In the genomic region with DNA sequence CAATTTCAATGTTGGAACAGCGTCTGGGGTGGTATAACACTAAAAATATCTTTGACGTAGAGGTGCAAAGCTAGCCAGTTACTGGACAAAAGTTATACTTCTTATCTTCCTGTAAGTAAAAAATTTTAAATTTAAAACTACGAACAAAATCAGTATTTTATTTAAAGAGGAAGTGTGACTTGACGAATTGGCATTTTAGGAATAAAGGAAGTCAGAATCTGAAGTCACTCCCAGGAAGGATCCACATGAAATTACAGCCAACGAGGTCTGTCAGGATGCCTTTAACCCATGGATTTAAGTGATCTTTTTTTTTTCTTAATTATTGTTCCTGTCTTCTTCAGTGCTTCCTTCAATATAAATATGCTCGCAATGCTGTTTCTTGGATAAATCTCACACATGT, we compare ENCODE assay signal across 24 cellular contexts.
"Had no signal": no experiment of that assay in that cellular context is flagged by ENCODE, and none has a peak within 500 bp of the region (broad histone marks: within the 10 kb centered on the region; RNA-seq: fewer than 3 reads in every experiment).

No MANE protein-coding gene starts in this region.

- ATAC-seq: foreskin keratinocyte; left cardiac atrium; lower lobe of right lung; psoas muscle; stimulated activated memory B cell treated with anti-CD40 and anti-IgM and Interleukin-4, amounts not matched to agents 10 μg/mL and 1 μg/mL and 100 μg/mL, for 72 hours had no signal

- H3K4me3 Mint-ChIP-seq: memory B cell; mesothelial cell of epicardium; nephron; stimulated activated memory B cell treated with anti-CD40 and anti-IgM and Interleukin-4, amounts not matched to agents 10 μg/mL and 1 μg/mL and 100 μg/mL, for 72 hours; stimulated activated naive CD8-positive, alpha-beta T cell treated with anti-CD3 and anti-CD28 coated beads, Interleukin-15, Interleukin-2, amounts not matched to agents 100 ng/mL and 50 ng/mL, for 24 hours had no signal

- H3K4me1 Mint-ChIP-seq: mesothelial cell of epicardium, nephron had no signal

- H3K4me1 ChIP-seq: foreskin keratinocyte, lower lobe of right lung, parathyroid adenoma, psoas muscle, testis, transverse colon had no signal

- H3K27ac Mint-ChIP-seq: memory B cell; mesothelial cell of epicardium; nephron; stimulated activated memory B cell treated with anti-CD40 and anti-IgM and Interleukin-4, amounts not matched to agents 10 μg/mL and 1 μg/mL and 100 μg/mL, for 72 hours; stimulated activated naive CD8-positive, alpha-beta T cell treated with anti-CD3 and anti-CD28 coated beads, Interleukin-15, Interleukin-2, amounts not matched to agents 100 ng/mL and 50 ng/mL, for 24 hours had no signal

- H3K36me3 Mint-ChIP-seq: memory B cell, mesothelial cell of epicardium had no signal

- H3K27ac ChIP-seq: esophagus squamous epithelium, foreskin keratinocyte, hepatocyte, left ventricle myocardium inferior, lower lobe of right lung, parathyroid adenoma, psoas muscle, right lobe of liver, testis, transverse colon had no signal

- H3K36me3 ChIP-seq: esophagus squamous epithelium, left ventricle myocardium inferior, lower lobe of right lung, right lobe of liver, spleen, transverse colon had no signal

- H3K4me3 ChIP-seq: esophagus squamous epithelium, hepatocyte, left ventricle myocardium inferior, lower lobe of right lung, psoas muscle, right lobe of liver, spleen, testis, transverse colon had no signal

- H3K4me2 ChIP-seq: hepatocyte had no signal

- H3K27me3 ChIP-seq: foreskin keratinocyte, hepatocyte, right lobe of liver, spleen, testis, transverse colon had no signal

- H3K27me3 Mint-ChIP-seq: memory B cell; stimulated activated memory B cell treated with anti-CD40 and anti-IgM and Interleukin-4, amounts not matched to agents 10 μg/mL and 1 μg/mL and 100 μg/mL, for 72 hours had no signal

- H2AFZ ChIP-seq: hepatocyte, parathyroid adenoma had no signal

- H3K9me3 ChIP-seq: esophagus squamous epithelium, left ventricle myocardium inferior, lower lobe of right lung, psoas muscle, right lobe of liver, spleen, testis, transverse colon had no signal

- H3K79me2 ChIP-seq: hepatocyte, parathyroid adenoma had no signal

- DNase-seq: esophagus squamous epithelium; foreskin keratinocyte; head of caudate nucleus; kidney; left cardiac atrium; left ventricle myocardium inferior; lower lobe of right lung; occipital lobe; psoas muscle; retina; right lobe of liver; spleen; stimulated activated CD4-positive, alpha-beta T cell treated with anti-CD3 and anti-CD28 coated beads, Interleukin-15, amount 100 ng/mL, for 24 hours; stimulated activated CD4-positive, alpha-beta T cell treated with anti-CD3 and anti-CD28 coated beads, Interleukin-1b, Interleukin-23, amount 100 ng/mL, for 48 hours; stimulated activated CD4-positive, alpha-beta T cell treated with anti-CD3 and anti-CD28 coated beads, Interleukin-4, amount 100 ng/mL, for 24 hours; testis; transverse colon had no signal
